ENCODE assay signal across 9 cellular contexts in the genomic region with DNA sequence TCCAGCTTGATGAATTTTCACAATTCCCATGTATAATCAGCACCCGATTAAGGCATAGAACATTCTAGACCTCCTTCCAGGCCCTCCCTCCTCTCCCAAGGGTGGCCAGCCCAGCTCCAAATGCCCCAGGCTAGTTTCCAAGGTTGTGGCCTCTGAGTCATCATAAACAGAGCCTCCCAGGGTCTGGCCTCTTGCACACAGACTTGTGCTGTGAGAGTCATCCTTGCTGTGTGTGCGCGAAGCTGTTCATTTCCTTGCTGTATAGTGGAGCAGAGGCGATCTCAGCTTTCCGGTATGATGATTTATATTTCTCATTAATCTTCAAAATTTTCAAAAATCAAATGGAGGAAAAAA. TPM values are rescaled to one million over a fixed set of nuclear protein-coding genes. Genes with fewer than 3 reads are reported as not detected.
DNase-seq lines count a peak whose midpoint lies in the region; ATAC-seq and TF ChIP-seq lines count a peak whose summit lies in the region.
"Had no signal": no experiment of that assay in that cellular context is flagged by ENCODE, and none has a peak within 500 bp of the region (broad histone marks: within the 10 kb centered on the region; RNA-seq: fewer than 3 reads in every experiment).

No MANE protein-coding gene starts in this region.

- H3K4me1 ChIP-seq in ACC112 (ENCODE audit: control insufficient read depth, insufficient read depth, low read length, unreplicated experiment) = peaks cover 40% of the 10 kb centered on the region
- H3K4me1 ChIP-seq in A673 (ENCODE audit: insufficient read depth, low read length, poor library complexity, severe bottlenecking) = peaks cover 5% of the 10 kb centered on the region

- CTCF ChIA-PET in A673 (lab: Charles Lee) = interaction anchor here (0.5 kb wide), 1 partner anchor 187 kb away, joined by 3 read pairs; no protein-coding TSS in a partner anchor

- no peaks in the 10 kb centered on the region for H3K9me3 ChIP-seq in A673 (ENCODE audit: low read depth, low read length, poor library complexity, severe bottlenecking)

- H3K36me3 ChIP-seq in ACC112 (ENCODE audit: insufficient read depth, low read length) (no peaks in the 10 kb centered on the region), A673 (ENCODE audit: insufficient read depth, low read length, poor library complexity, severe bottlenecking) (no peaks in the 10 kb centered on the region)

- intact Hi-C loops in A673 (cut with micrococcal nuclease; ENCODE audit: unreplicated experiment) = loop anchor here (10.0 kb wide), 1 partner anchor 293 kb away; no protein-coding TSS in a partner anchor

- H3K4me3 ChIP-seq in ACC112 (ENCODE audit: low read depth, low read length) (peak overlapping the region; percentile 61), epithelial cell of esophagus (ENCODE audit: low read length) (no peak overlapping the region), A673 (ENCODE audit: low read depth, low read length, poor library complexity, severe bottlenecking) (no peak overlapping the region)

- peak overlapping the region; percentile 43 for H2AFZ ChIP-seq in ACC112 (ENCODE audit: low read length, unreplicated experiment)

- H3K4me3 Mint-ChIP-seq in stimulated activated memory B cell treated with anti-CD40 and anti-IgM and Interleukin-4, amounts not matched to agents 10 μg/mL and 1 μg/mL and 100 μg/mL, for 72 hours = no peak overlapping the region

- POLR2A ChIA-PET in A673 (lab: Charles Lee; ENCODE audit: low non-redundant PET) = no interaction called here

- no TSS peak for BruUV-seq in A673 (replicated peaks; lab: Mats Ljungman, UMichigan)

- ATAC-seq in stimulated activated memory B cell treated with anti-CD40 and anti-IgM and Interleukin-4, amounts not matched to agents 10 μg/mL and 1 μg/mL and 100 μg/mL, for 72 hours = no peak

- no peak overlapping the region for H3K27ac Mint-ChIP-seq in stimulated activated memory B cell treated with anti-CD40 and anti-IgM and Interleukin-4, amounts not matched to agents 10 μg/mL and 1 μg/mL and 100 μg/mL, for 72 hours

- H3K4me1 Mint-ChIP-seq in stimulated activated memory B cell treated with anti-CD40 and anti-IgM and Interleukin-4, amounts not matched to agents 10 μg/mL and 1 μg/mL and 100 μg/mL, for 72 hours = no peaks in the 10 kb centered on the region

- peaks cover 89% of the 10 kb centered on the region for H3K27me3 Mint-ChIP-seq in stimulated activated memory B cell treated with anti-CD40 and anti-IgM and Interleukin-4, amounts not matched to agents 10 μg/mL and 1 μg/mL and 100 μg/mL, for 72 hours

- H3K9me3 Mint-ChIP-seq in stimulated activated memory B cell treated with anti-CD40 and anti-IgM and Interleukin-4, amounts not matched to agents 10 μg/mL and 1 μg/mL and 100 μg/mL, for 72 hours = no peaks in the 10 kb centered on the region

- H3K27me3 ChIP-seq in ACC112 (ENCODE audit: insufficient read depth, low read length) (no peaks in the 10 kb centered on the region), A673 (replicated peaks; ENCODE audit: insufficient read depth, low read depth, low read length, poor library complexity) (no peaks in the 10 kb centered on the region)

- TF ChIP-seq CTCF in epithelial cell of esophagus (IDR thresholded peaks at IDR 0.05; ENCODE audit: insufficient read depth, low read depth, low read length, missing control alignments) = no peak
- TF ChIP-seq CTCF in A673 (conservative IDR thresholded peaks at IDR 0.05; ENCODE audit: low read depth, low read length) = no peak

- H3K36me3 Mint-ChIP-seq in stimulated activated memory B cell treated with anti-CD40 and anti-IgM and Interleukin-4, amounts not matched to agents 10 μg/mL and 1 μg/mL and 100 μg/mL, for 72 hours = no peaks in the 10 kb centered on the region

- peak; percentile 86 for DNase-seq in NCI-H460 (ENCODE audit: extremely low read depth, low read depth)
- DNase-seq in epithelial cell of esophagus (ENCODE audit: low read depth) = peak; percentile 65
- DNase-seq in mucosa of gallbladder (ENCODE audit: low spot score) = peak; percentile 86
- no peak for DNase-seq in activated gamma-delta T cell treated with Interleukin-2 at 50 U/mL for 16 hours
- no peak for DNase-seq in NCI-H1436 treated with DMSO at 0.1 percent for 48 hours (lab: John Stamatoyannopoulos, UW)
- no peak for DNase-seq in A673 (ENCODE audit: low spot score)

- H3K27ac ChIP-seq in ACC112 (ENCODE audit: low read depth, low read length) = peak overlapping the region; percentile 98
- H3K27ac ChIP-seq in A673 (ENCODE audit: low read depth, low read length, poor library complexity, severe bottlenecking) = no peak overlapping the region
- H3K27ac ChIP-seq: C4-2B had no signal

- no peaks in the 10 kb centered on the region for H3K79me2 ChIP-seq in ACC112 (ENCODE audit: control insufficient read depth, insufficient read depth, low read length, unreplicated experiment)

RNA-seq across cellular contexts. Expression of a gene that starts 20.5 kb away (rescaled TPM):
- total RNA-seq in NCI-H460 (2014; rRNA removed; shearing (Covaris generic)) = 0.67 and 0.72 TPM in 2 replicates
- polyA plus RNA-seq in NCI-H460 (2014; cell fraction: nucleus; rRNA removed) = not detected in 2 replicates
- total RNA-seq in mucosa of gallbladder (0.32 TPM), A673 (2021) (1.4 and 1.9 TPM in 2 replicates)

Comparison
In these comparisons a context has a peak if more than half of its experiments do, and no peak if none do; other contexts are left out.
1. DNase-seq: peak in NCI-H460 (single experiment), epithelial cell of esophagus (single experiment) and mucosa of gallbladder (single experiment); none in activated gamma-delta T cell treated with Interleukin-2 at 50 U/mL for 16 hours (single experiment), NCI-H1436 treated with DMSO at 0.1 percent for 48 hours (single experiment) and A673 (single experiment).